ENCODE assay signal across 8 cellular contexts in genomic region chr1:26994772-26995625, GRCh38. TPM values are rescaled to one million over a fixed set of nuclear protein-coding genes. Genes with fewer than 3 reads are reported as not detected.
A peak's percentile ranks its signal among the peaks of the same experiment; 100 is the strongest.
DNase-seq lines count a peak whose midpoint lies in the region; ATAC-seq and TF ChIP-seq lines count a peak whose summit lies in the region.

No MANE protein-coding gene starts in this region.

- peak overlapping the region; percentile 85 for H2AFZ ChIP-seq in IMR-90 (replicated peaks; ENCODE audit: low read length, poor library complexity)

- H2BK120ac ChIP-seq in IMR-90 (ENCODE audit: low read depth, low read length) = peak overlapping the region; percentile 35; the same call in 1 of the 2 replicates

- peak overlapping the region; percentile 16; the same call in 1 of the 3 replicates for H2BK15ac ChIP-seq in IMR-90 (ENCODE audit: low read depth, low read length)

- H2BK5ac ChIP-seq in IMR-90 (ENCODE audit: low read depth, low read length, poor library complexity, severe bottlenecking) = peak overlapping the region; percentile 91

- H3K9me3 ChIP-seq in CD4-positive, CD25-positive, alpha-beta regulatory T cell (ENCODE audit: control insufficient read depth in 2 of 2, low read length in 2 of 2) = no peaks in the 10 kb centered on the region
- no peaks in the 10 kb centered on the region for H3K9me3 ChIP-seq in IMR-90 (ENCODE audit: control insufficient read depth, insufficient read depth, low read length)

- H3K14ac ChIP-seq in IMR-90 (replicated peaks; ENCODE audit: low read depth, low read length) = peak overlapping the region; percentile 59

- H3K9ac ChIP-seq in IMR-90 (ENCODE audit: low read depth, low read length) = peak overlapping the region; percentile 91

- H3K27ac ChIP-seq in CD4-positive, CD25-positive, alpha-beta regulatory T cell (ENCODE audit: insufficient read depth, low read length, poor library complexity, severe bottlenecking) = no peak overlapping the region
- peak overlapping the region; percentile 88 for H3K27ac ChIP-seq in IMR-90 (ENCODE audit: insufficient read depth, low read length)

- TF ChIP-seq CTCF in IMR-90 (conservative IDR thresholded peaks at IDR 0.05; ENCODE audit: low read depth, low read length) = no peak

- 80% methylated on average over 2 of the region's 17 CpGs; no CpG with 5 or more reads in 1 of the 2 experiments for WGBS in IMR-90 (ENCODE audit: extremely low coverage in 2 of 2, insufficient read length in 1 of 2), 2 experiments

- CTCF ChIA-PET in IMR-90 (lab: Yijun Ruan, JAX) = interaction anchor here (0.7 to 1.4 kb wide), 5 partner anchors 8 to 1748 kb away, joined by 3 to 5 read pairs (median 4); no protein-coding TSS in a partner anchor

- peak overlapping the region; percentile 35 for H3K18ac ChIP-seq in IMR-90 (ENCODE audit: low read depth, low read length)

- H3K36me3 ChIP-seq in CD4-positive, CD25-positive, alpha-beta regulatory T cell (ENCODE audit: control insufficient read depth, insufficient read depth, low read length) = no peaks in the 10 kb centered on the region
- peaks cover 12% of the 10 kb centered on the region; the same call in 1 of the 2 replicates for H3K36me3 ChIP-seq in IMR-90 (ENCODE audit: control insufficient read depth, insufficient read depth, low read length)

- H4K8ac ChIP-seq in IMR-90 (ENCODE audit: low read depth in 2 of 2, low read length in 2 of 2) = peak overlapping the region; percentile 16 to 65; a peak in 2 of 4 replicates

- peak overlapping the region; percentile 91 for H2AK9ac ChIP-seq in IMR-90 (replicated peaks; ENCODE audit: low read depth, low read length, poor library complexity)

- peaks cover 0 to 28% (median 13%) of the 10 kb centered on the region in 4 donors for H3K4me1 Mint-ChIP-seq in CD4-positive, CD25-positive, alpha-beta regulatory T cell
- peaks cover 12% of the 10 kb centered on the region for H3K4me1 Mint-ChIP-seq in central memory CD8-positive, alpha-beta T cell
- peaks cover 17 to 28% (median 23%) of the 10 kb centered on the region in 3 donors for H3K4me1 Mint-ChIP-seq in naive B cell

- H3K27me3 Mint-ChIP-seq in CD4-positive, CD25-positive, alpha-beta regulatory T cell = peaks cover 76% of the 10 kb centered on the region
- peaks cover 63% of the 10 kb centered on the region for H3K27me3 Mint-ChIP-seq in central memory CD8-positive, alpha-beta T cell
- H3K27me3 Mint-ChIP-seq in naive B cell = peaks cover 33 to 53% (median 37%) of the 10 kb centered on the region in 3 donors

- no peak overlapping the region for H3K4me3 ChIP-seq in CD4-positive, CD25-positive, alpha-beta regulatory T cell (ENCODE audit: low read depth, low read length)
- H3K4me3 ChIP-seq in IMR-90 (ENCODE audit: insufficient read depth, low read depth, low read length) = peak overlapping the region; percentile 95

- TF ChIP-seq POLR2A in IMR-90 (IDR thresholded peaks at IDR 0.05; ENCODE audit: low read depth, low read length) = no peak

- peaks cover 30% of the 10 kb centered on the region for H4K20me1 ChIP-seq in IMR-90 (ENCODE audit: insufficient read depth, low read length)

- H3K36me3 Mint-ChIP-seq in CD4-positive, CD25-positive, alpha-beta regulatory T cell = no peaks in the 10 kb centered on the region
- H3K36me3 Mint-ChIP-seq in central memory CD8-positive, alpha-beta T cell (ENCODE audit: insufficient read depth) = peaks cover 1% of the 10 kb centered on the region
- no peaks in the 10 kb centered on the region for H3K36me3 Mint-ChIP-seq in naive B cell

- no peak for TF ChIP-seq RAD21 in IMR-90 (IDR thresholded peaks at IDR 0.05; ENCODE audit: low read length)

- peak overlapping the region; percentile 85 for H3K4me2 ChIP-seq in IMR-90 (ENCODE audit: low read depth, low read length)

- no peak for DNase-seq in CD4-positive, CD25-positive, alpha-beta regulatory T cell
- DNase-seq in IMR-90 (no peak), naive B cell (no peak), SIG-M5 treated with dmso at 0.1 percent for 504 hours (lab: John Stamatoyannopoulos, UW; ENCODE audit: unreplicated experiment) (no peak)
- DNase-seq in central memory CD8-positive, alpha-beta T cell (ENCODE audit: low spot score in 2 of 2) = no peak
- DNase-seq in activated CD4-positive, alpha-beta T cell treated with anti-CD3 and anti-CD28 coated beads for 1 hour = no peak

- POLR2A ChIA-PET in IMR-90 (lab: Charles Lee; ENCODE audit: unreplicated experiment) = no interaction called here

- no peak overlapping the region for H2BK20ac ChIP-seq in IMR-90 (ENCODE audit: low read depth, low read length)

- peak overlapping the region in 1 of 3 donors; percentile 32 for H3K27ac Mint-ChIP-seq in CD4-positive, CD25-positive, alpha-beta regulatory T cell
- H3K27ac Mint-ChIP-seq in central memory CD8-positive, alpha-beta T cell (ENCODE audit: low read depth) = no peak overlapping the region
- H3K27ac Mint-ChIP-seq in naive B cell = peak overlapping the region in 1 of 6 donors; percentile 33

- peak overlapping the region; percentile 22 for H2AK5ac ChIP-seq in IMR-90 (ENCODE audit: low read depth, low read length)

- peaks cover 27% of the 10 kb centered on the region for H3K9me1 ChIP-seq in IMR-90 (ENCODE audit: insufficient read depth, low read length)

- dilution Hi-C loops in IMR-90 (cut with HindIII; ENCODE audit: low sequenced_read_pairs, unreplicated experiment) = no loop called here

- H3K56ac ChIP-seq in IMR-90 (ENCODE audit: extremely low read depth, insufficient read depth, low read length) = peak overlapping the region; percentile 52; the same call in 1 of the 2 replicates

- peaks cover 16% of the 10 kb centered on the region for H3K4me1 ChIP-seq in CD4-positive, CD25-positive, alpha-beta regulatory T cell (ENCODE audit: control insufficient read depth, insufficient read depth, low read length, poor library complexity, severe bottlenecking)
- peaks cover 52% of the 10 kb centered on the region for H3K4me1 ChIP-seq in IMR-90 (ENCODE audit: control insufficient read depth, insufficient read depth, low read length)

- H4K91ac ChIP-seq in IMR-90 (ENCODE audit: insufficient read depth, low read depth, low read length) = peak overlapping the region; percentile 36; the same call in 1 of the 2 replicates

- H3K27me3 ChIP-seq in CD4-positive, CD25-positive, alpha-beta regulatory T cell (ENCODE audit: control insufficient read depth, insufficient read depth, low read length) = peaks cover 29% of the 10 kb centered on the region
- H3K27me3 ChIP-seq in IMR-90 (ENCODE audit: control insufficient read depth, insufficient read depth, low read length) = no peaks in the 10 kb centered on the region

- BruUV-seq in IMR-90 (replicated peaks; lab: Mats Ljungman, UMichigan) = TSS peak; percentile 19

- peak overlapping the region; percentile 38 for H3K4ac ChIP-seq in IMR-90 (ENCODE audit: low read depth, low read length)

- in situ Hi-C loops in IMR-90 (cut with MboI; ENCODE audit: low sequenced_read_pairs) = loop anchor here (5.0 kb wide), 1 partner anchor 102 kb away; no protein-coding TSS in a partner anchor

- intact Hi-C loops in IMR-90 (cut with micrococcal nuclease) = no loop called here

- H3K79me1 ChIP-seq in IMR-90 (ENCODE audit: low read depth in 1 of 2, low read length in 2 of 2) = peaks cover 11 to 49% of the 10 kb centered on the region in 2 experiments; a peak in 3 of 4 replicates

- H4K5ac ChIP-seq in IMR-90 (ENCODE audit: low read depth, low read length) = peak overlapping the region; percentile 11; the same call in 1 of the 2 replicates

- peaks cover 0 to 4% (median 0%) of the 10 kb centered on the region in 7 donors for H3K9me3 Mint-ChIP-seq in CD4-positive, CD25-positive, alpha-beta regulatory T cell
- H3K9me3 Mint-ChIP-seq in central memory CD8-positive, alpha-beta T cell = no peaks in the 10 kb centered on the region
- H3K9me3 Mint-ChIP-seq in naive B cell = no peaks in the 10 kb centered on the region

- peak overlapping the region; percentile 80 to 88 (median 84) for H3K4me3 Mint-ChIP-seq in CD4-positive, CD25-positive, alpha-beta regulatory T cell
- peak overlapping the region; percentile 60 for H3K4me3 Mint-ChIP-seq in central memory CD8-positive, alpha-beta T cell
- peak overlapping the region; percentile 76 to 92 (median 84) for H3K4me3 Mint-ChIP-seq in naive B cell

- ATAC-seq in CD4-positive, CD25-positive, alpha-beta regulatory T cell (ENCODE audit: low read depth in 2 of 2) = no peak
- ATAC-seq in IMR-90 (ENCODE audit: low read depth) (no peak), naive B cell (ENCODE audit: low read depth in 2 of 2) (no peak), GM18511 (IDR thresholded peaks at IDR 0.05; ENCODE audit: unreplicated experiment) (no peak), HG02642 (IDR thresholded peaks at IDR 0.05; ENCODE audit: poor library complexity, unreplicated experiment) (no peak)
- no peak for ATAC-seq in central memory CD8-positive, alpha-beta T cell (replicated peaks; ENCODE audit: extremely low read depth, poor library complexity, severe bottlenecking)

- H3K23ac ChIP-seq in IMR-90 (ENCODE audit: low read depth, low read length) = peak overlapping the region; percentile 46

TF ChIP-seq in IMR-90, 13 proteins besides CTCF, POLR2A, EP300 and RAD21:
- TF ChIP-seq MXI1 (IDR thresholded peaks at IDR 0.05; ENCODE audit: borderline replicate concordance, low read depth, low read length) (0 out of 2 replicates have a peak, but pooled peaks have one; percentile 17), MAFK (IDR thresholded peaks at IDR 0.05; ENCODE audit: low read depth, low read length) (no peak)

RNA-seq across cellular contexts. Expression of gene TRNP1, which starts 1.5 kb away (rescaled TPM):
- total RNA-seq in CD4-positive, CD25-positive, alpha-beta regulatory T cell = not detected
- polyA plus RNA-seq in CD4-positive, CD25-positive, alpha-beta regulatory T cell = not detected
- 68.6 and 91.6 TPM in 2 replicates for total RNA-seq in IMR-90 (2012; rRNA removed)
- 63.3 and 76.8 TPM in 2 replicates for polyA plus RNA-seq in IMR-90 (2012; rRNA removed)
- polyA plus RNA-seq in IMR-90 (2012; cell fraction: cytosol; rRNA removed) = 157 and 222 TPM in 2 replicates
- polyA plus RNA-seq in IMR-90 (2012; cell fraction: nucleus; rRNA removed; ENCODE audit: low replicate concordance) = 65.3 and 116 TPM in 2 replicates
- not detected for polyA plus RNA-seq in naive B cell (ENCODE audit: low read depth in 6 of 6)

RNA-seq across cellular contexts. Expression of gene TENT5B, which starts 17.7 kb away (rescaled TPM):
- not detected for total RNA-seq in CD4-positive, CD25-positive, alpha-beta regulatory T cell
- polyA plus RNA-seq in CD4-positive, CD25-positive, alpha-beta regulatory T cell = not detected
- 11.1 and 11.7 TPM in 2 replicates for total RNA-seq in IMR-90 (2012; rRNA removed)
- polyA plus RNA-seq in IMR-90 (2012; rRNA removed) = 7.3 and 8.2 TPM in 2 replicates
- 7.3 and 9.8 TPM in 2 replicates for polyA plus RNA-seq in IMR-90 (2012; cell fraction: cytosol; rRNA removed)
- polyA plus RNA-seq in IMR-90 (2012; cell fraction: nucleus; rRNA removed; ENCODE audit: low replicate concordance) = 1.8 and 6.6 TPM in 2 replicates
- polyA plus RNA-seq in naive B cell (ENCODE audit: low read depth in 6 of 6) = not detected

RNA-seq across cellular contexts. Expression of gene KDF1, which starts 34.7 kb away (rescaled TPM):
- 0.54 TPM for total RNA-seq in CD4-positive, CD25-positive, alpha-beta regulatory T cell
- polyA plus RNA-seq in CD4-positive, CD25-positive, alpha-beta regulatory T cell = 1 to 10 TPM in 3 of 4 donors, under 1 TPM in 1; 0.91 to 3.9 (median 3.2) TPM
- not detected in 2 replicates for total RNA-seq in IMR-90 (2012; rRNA removed)
- polyA plus RNA-seq in IMR-90 (2012; rRNA removed) (not detected in 2 replicates), naive B cell (ENCODE audit: low read depth in 6 of 6) (1 to 10 TPM in 5 of 6 donors, not detected in 1; 1.2 to 2.5 (median 2.2) TPM)
- not detected in 2 replicates for polyA plus RNA-seq in IMR-90 (2012; cell fraction: cytosol; rRNA removed)
- 0.07 TPM in 1 of 2 replicates, not detected in the other for polyA plus RNA-seq in IMR-90 (2012; cell fraction: nucleus; rRNA removed; ENCODE audit: low replicate concordance)

Comparison
In these comparisons a context has a peak if more than half of its experiments do, and no peak if none do; other contexts are left out.
1. RNA of gene TRNP1, which starts 1.5 kb away (polyA plus RNA-seq): 63.3 to 222 TPM in IMR-90; not detected in CD4-positive, CD25-positive, alpha-beta regulatory T cell and not detected in naive B cell; every median in the first group is over 10 times any median in the second.
2. Peak in every context shown above with its lines, with median percentiles within 50 percentile points of each other: H3K4me3 Mint-ChIP-seq.